In genomic region chr3:191301017-191301416, GRCh38 we compare ENCODE assay signal across 12 cellular contexts. TPM values are rescaled to one million over a fixed set of nuclear protein-coding genes. Genes with fewer than 3 reads are reported as not detected.
A peak's percentile ranks its signal among the peaks of the same experiment; 100 is the strongest.
DNase-seq lines count a peak whose midpoint lies in the region; ATAC-seq and TF ChIP-seq lines count a peak whose summit lies in the region.
"Had no signal": no experiment of that assay in that cellular context is flagged by ENCODE, and none has a peak within 500 bp of the region (broad histone marks: within the 10 kb centered on the region; RNA-seq: fewer than 3 reads in every experiment).

No MANE protein-coding gene starts in this region.

- DNase-seq in NOMO-1 treated with dmso at 0.1 percent for 144 hours (lab: John Stamatoyannopoulos, UW; ENCODE audit: unreplicated experiment) (peak; percentile 36), mesothelial cell of epicardium (ENCODE audit: low spot score in 2 of 2, unreplicated experiment in 2 of 2) (no peak), Calu3 (no peak), coronary artery (ENCODE audit: low spot score) (no peak)
- no peak for DNase-seq in activated naive CD4-positive, alpha-beta T cell treated with anti-CD3 and anti-CD28 coated beads for 36 hours
- DNase-seq: activated CD4-positive, alpha-beta memory T cell treated with anti-CD3 and anti-CD28 coated beads for 36 hours; CD4-positive, alpha-beta memory T cell; left cardiac atrium had no signal

- no peak overlapping the region for H3K27ac Mint-ChIP-seq in activated naive CD4-positive, alpha-beta T cell treated with anti-CD3 and anti-CD28 coated beads for 36 hours
- H3K27ac Mint-ChIP-seq in mesothelial cell of epicardium (no peak overlapping the region), Calu3 (ENCODE audit: unreplicated experiment) (no peak overlapping the region)
- H3K27ac Mint-ChIP-seq: activated CD4-positive, alpha-beta memory T cell treated with anti-CD3 and anti-CD28 coated beads for 36 hours had no signal

- no peaks in the 10 kb centered on the region for H3K27me3 Mint-ChIP-seq in activated naive CD4-positive, alpha-beta T cell treated with anti-CD3 and anti-CD28 coated beads for 36 hours (ENCODE audit: low read depth)
- H3K27me3 Mint-ChIP-seq in mesothelial cell of epicardium (ENCODE audit: low read depth) (no peaks in the 10 kb centered on the region), Calu3 (ENCODE audit: unreplicated experiment) (no peaks in the 10 kb centered on the region)
- H3K27me3 Mint-ChIP-seq: activated CD4-positive, alpha-beta memory T cell treated with anti-CD3 and anti-CD28 coated beads for 36 hours had no signal

- ATAC-seq in GM18517 (IDR thresholded peaks at IDR 0.05; ENCODE audit: unreplicated experiment) (peak; percentile 77), GM21390 (IDR thresholded peaks at IDR 0.05; ENCODE audit: unreplicated experiment) (peak; percentile 71), HG03095 (IDR thresholded peaks at IDR 0.05; ENCODE audit: unreplicated experiment) (peak; percentile 74)
- ATAC-seq: left cardiac atrium had no signal

- intact Hi-C loops in activated naive CD4-positive, alpha-beta T cell treated with anti-CD3 and anti-CD28 coated beads for 36 hours (cut with micrococcal nuclease), result no loop called here
- intact Hi-C loops in Calu3 (cut with micrococcal nuclease; ENCODE audit: unreplicated experiment), result no loop called here

- TF ChIP-seq CTCF in mesothelial cell of epicardium (IDR thresholded peaks at IDR 0.05; ENCODE audit: unreplicated experiment), result no peak
- no peak for TF ChIP-seq CTCF in Calu3 (IDR thresholded peaks at IDR 0.05; ENCODE audit: unreplicated experiment)
- no peak for TF ChIP-seq CTCF in coronary artery (IDR thresholded peaks at IDR 0.05)

- no peak overlapping the region for H3K4me3 ChIP-seq in coronary artery

- no peaks in the 10 kb centered on the region for H3K9me3 Mint-ChIP-seq in activated naive CD4-positive, alpha-beta T cell treated with anti-CD3 and anti-CD28 coated beads for 36 hours
- H3K9me3 Mint-ChIP-seq in mesothelial cell of epicardium (no peaks in the 10 kb centered on the region), Calu3 (ENCODE audit: low read depth, unreplicated experiment) (no peaks in the 10 kb centered on the region)
- H3K9me3 Mint-ChIP-seq: activated CD4-positive, alpha-beta memory T cell treated with anti-CD3 and anti-CD28 coated beads for 36 hours had no signal

- BruUV-seq in Calu3 (replicated peaks; lab: Mats Ljungman, UMichigan), result no TSS peak

- H3K27ac ChIP-seq in coronary artery, result no peak overlapping the region
- H3K27ac ChIP-seq: parathyroid adenoma had no signal

- CTCF ChIA-PET in activated naive CD4-positive, alpha-beta T cell treated with anti-CD3 and anti-CD28 coated beads for 36 hours (lab: Charles Lee), result no interaction called here
- CTCF ChIA-PET in Calu3 (lab: Charles Lee), result no interaction called here

- H3K4me1 Mint-ChIP-seq in activated naive CD4-positive, alpha-beta T cell treated with anti-CD3 and anti-CD28 coated beads for 36 hours (ENCODE audit: low read depth), result no peaks in the 10 kb centered on the region
- H3K4me1 Mint-ChIP-seq in mesothelial cell of epicardium (peaks cover 7% of the 10 kb centered on the region), Calu3 (ENCODE audit: low read depth, unreplicated experiment) (no peaks in the 10 kb centered on the region)
- H3K4me1 Mint-ChIP-seq: CD4-positive, alpha-beta memory T cell had no signal

- H3K36me3 Mint-ChIP-seq in activated naive CD4-positive, alpha-beta T cell treated with anti-CD3 and anti-CD28 coated beads for 36 hours (ENCODE audit: low read depth), result no peaks in the 10 kb centered on the region
- no peaks in the 10 kb centered on the region for H3K36me3 Mint-ChIP-seq in mesothelial cell of epicardium
- no peaks in the 10 kb centered on the region for H3K36me3 Mint-ChIP-seq in Calu3 (ENCODE audit: insufficient read depth, unreplicated experiment)
- H3K36me3 Mint-ChIP-seq: activated CD4-positive, alpha-beta memory T cell treated with anti-CD3 and anti-CD28 coated beads for 36 hours; CD4-positive, alpha-beta memory T cell had no signal

- H3K4me3 Mint-ChIP-seq in activated naive CD4-positive, alpha-beta T cell treated with anti-CD3 and anti-CD28 coated beads for 36 hours, result no peak overlapping the region
- H3K4me3 Mint-ChIP-seq in mesothelial cell of epicardium (no peak overlapping the region), Calu3 (ENCODE audit: low read depth, unreplicated experiment) (no peak overlapping the region)
- H3K4me3 Mint-ChIP-seq: activated CD4-positive, alpha-beta memory T cell treated with anti-CD3 and anti-CD28 coated beads for 36 hours; CD4-positive, alpha-beta memory T cell had no signal

RNA-seq across cellular contexts. Expression of gene CCDC50, which starts 28.2 kb away (rescaled TPM):
- total RNA-seq in activated naive CD4-positive, alpha-beta T cell treated with anti-CD3 and anti-CD28 coated beads for 36 hours, result 1 to 10 TPM; 4.8 to 5.3 TPM
- total RNA-seq in mesothelial cell of epicardium, result 53.1 to 63.2 TPM (median 58.2 TPM) in 3 replicates
- total RNA-seq in Calu3 (2022), result 124 and 134 TPM in 2 replicates

RNA-seq across cellular contexts. Expression of gene UTS2B, which starts 29.3 kb away (rescaled TPM):
- total RNA-seq in activated naive CD4-positive, alpha-beta T cell treated with anti-CD3 and anti-CD28 coated beads for 36 hours, result not detected
- total RNA-seq in mesothelial cell of epicardium (0.60 to 1.1 TPM (median 0.90 TPM) in 3 replicates), Calu3 (2022) (1.5 and 1.6 TPM in 2 replicates)
- total RNA-seq: activated CD4-positive, alpha-beta memory T cell treated with anti-CD3 and anti-CD28 coated beads for 36 hours; CD4-positive, alpha-beta memory T cell had no signal
